In genomic region chr16:3281222-3281621, GRCh38 we compare ENCODE assay signal across 18 cellular contexts. TPM values are rescaled to one million over a fixed set of nuclear protein-coding genes. Genes with fewer than 3 reads are reported as not detected.
DNase-seq lines count a peak whose midpoint lies in the region; ATAC-seq and TF ChIP-seq lines count a peak whose summit lies in the region.
"Had no signal": no experiment of that assay in that cellular context is flagged by ENCODE, and none has a peak within 500 bp of the region (broad histone marks: within the 10 kb centered on the region; RNA-seq: fewer than 3 reads in every experiment).

No MANE protein-coding gene starts in this region.

- peaks cover 26% of the 10 kb centered on the region for H3K36me3 ChIP-seq in DND-41 (ENCODE audit: insufficient read depth, low read length)
- H3K36me3 ChIP-seq in spleen = peaks cover 0 to 18% (median 11%) of the 10 kb centered on the region in 6 donors

- H3K27me3 Mint-ChIP-seq in activated CD4-positive, alpha-beta T cell treated with anti-CD3 and anti-CD28 coated beads for 36 hours = peaks cover 1% of the 10 kb centered on the region
- H3K27me3 Mint-ChIP-seq in activated T-helper 1 cell treated with anti-CD3 and anti-CD28 coated beads, Interleukin-12 subunit alpha, Interleukin-12 subunit beta, Interleukin-2, Interleukin-4 antibody, amounts not matched to agents 30 ng/mL and 10 ng/mL and 1 ng/mL, durations not matched to agents 14 hours and 24 hours and 36 hours (ENCODE audit: insufficient read depth) = peaks cover 6% of the 10 kb centered on the region
- H3K27me3 Mint-ChIP-seq in nephron (ENCODE audit: low read depth) = peaks cover 9% of the 10 kb centered on the region

- no peak for DNase-seq in activated CD4-positive, alpha-beta T cell treated with anti-CD3 and anti-CD28 coated beads for 36 hours
- no peak for DNase-seq in activated CD4-positive, alpha-beta T cell treated with anti-CD3 and anti-CD28 coated beads for 48 hours
- DNase-seq in DND-41 = no peak
- DNase-seq in activated T-helper 1 cell treated with anti-CD3 and anti-CD28 coated beads, Interleukin-12 subunit alpha, Interleukin-12 subunit beta, Interleukin-2, Interleukin-4 antibody, amounts not matched to agents 30 ng/mL and 10 ng/mL and 1 ng/mL, durations not matched to agents 14 hours and 24 hours and 36 hours (ENCODE audit: low spot score) = no peak
- no peak for DNase-seq in HEK293T (ENCODE audit: extremely low spot score)
- no peak for DNase-seq in spleen
- DNase-seq: activated CD4-positive, CD25-positive, alpha-beta regulatory T cell treated with anti-CD3 and anti-CD28 coated beads, Interleukin-2, amount 50 U/mL, for 72 hours; activated CD8-positive, alpha-beta memory T cell treated with anti-CD3 and anti-CD28 coated beads, Interleukin-2, amount 50 U/mL, for 48 hours; activated naive CD4-positive, alpha-beta T cell treated with anti-CD3 and anti-CD28 coated beads, Interleukin-2, amount 50 U/mL, for 16 hours; dorsolateral prefrontal cortex; gastrocnemius medialis; NCI-H1092 treated with DMSO at 0.1 percent for 48 hours; NCI-H510A treated with DMSO at 0.1 percent for 48 hours; retina; SHP77 treated with DMSO at 0.1 percent for 48 hours had no signal

- TF ChIP-seq CTCF in DND-41 (IDR thresholded peaks at IDR 0.05; ENCODE audit: borderline replicate concordance, extremely low read depth, low read length, poor library complexity, severe bottlenecking) = no peak
- TF ChIP-seq CTCF in nephron (IDR thresholded peaks at IDR 0.05; ENCODE audit: unreplicated experiment in 3 of 3) = no peak
- TF ChIP-seq CTCF in spleen (IDR thresholded peaks at IDR 0.05 in 8 of 11, conservative IDR thresholded peaks at IDR 0.05 in 3 of 11) = no peak

- H3K9me3 Mint-ChIP-seq in activated CD4-positive, alpha-beta T cell treated with anti-CD3 and anti-CD28 coated beads for 36 hours (ENCODE audit: low read depth) = peaks cover 6% of the 10 kb centered on the region
- peaks cover 24% of the 10 kb centered on the region for H3K9me3 Mint-ChIP-seq in activated T-helper 1 cell treated with anti-CD3 and anti-CD28 coated beads, Interleukin-12 subunit alpha, Interleukin-12 subunit beta, Interleukin-2, Interleukin-4 antibody, amounts not matched to agents 30 ng/mL and 10 ng/mL and 1 ng/mL, durations not matched to agents 14 hours and 24 hours and 36 hours
- H3K9me3 Mint-ChIP-seq in nephron = peaks cover 13% of the 10 kb centered on the region

- intact Hi-C loops in activated CD4-positive, alpha-beta T cell treated with anti-CD3 and anti-CD28 coated beads for 36 hours (cut with DNase I, micrococcal nuclease) = no loop called here
- intact Hi-C loops in activated T-helper 1 cell treated with anti-CD3 and anti-CD28 coated beads, Interleukin-12 subunit alpha, Interleukin-12 subunit beta, Interleukin-2, Interleukin-4 antibody, amounts not matched to agents 30 ng/mL and 10 ng/mL and 1 ng/mL, durations not matched to agents 14 hours and 24 hours and 36 hours (cut with micrococcal nuclease) = loop anchor here (5.0 kb wide), 1 partner anchor 94 kb away; the partner anchor contains the start of gene OR1F1
- intact Hi-C loops in spleen (cut with DNase I; ENCODE audit: low total_unique reads) = loop anchor here (10.0 kb wide), 1 partner anchor 224 kb away; the partner anchor contains the start of gene CLUAP1

- H3K4me3 ChIP-seq in DND-41 (ENCODE audit: low read depth in 1 of 2, low read length in 2 of 2) (0 out of 4 replicates have a peak overlapping the region, but pooled peaks of 1 of the 2 experiments have one; percentile 90), spleen (no peak overlapping the region)

- H3K4me1 Mint-ChIP-seq in activated CD4-positive, alpha-beta T cell treated with anti-CD3 and anti-CD28 coated beads for 36 hours = peaks cover 24% of the 10 kb centered on the region
- H3K4me1 Mint-ChIP-seq in activated T-helper 1 cell treated with anti-CD3 and anti-CD28 coated beads, Interleukin-12 subunit alpha, Interleukin-12 subunit beta, Interleukin-2, Interleukin-4 antibody, amounts not matched to agents 30 ng/mL and 10 ng/mL and 1 ng/mL, durations not matched to agents 14 hours and 24 hours and 36 hours (ENCODE audit: low read depth) = peaks cover 23% of the 10 kb centered on the region
- H3K4me1 Mint-ChIP-seq in nephron = peaks cover 15% of the 10 kb centered on the region

- peak overlapping the region; percentile 94 for H3K4me2 ChIP-seq in DND-41 (ENCODE audit: insufficient read depth, low read length)

- H3K27ac ChIP-seq in DND-41 (ENCODE audit: low read length) = no peak overlapping the region
- H3K27ac ChIP-seq in spleen = no peak overlapping the region

- H3K4me3 Mint-ChIP-seq in activated CD4-positive, alpha-beta T cell treated with anti-CD3 and anti-CD28 coated beads for 36 hours = peak overlapping the region; percentile 90
- H3K4me3 Mint-ChIP-seq in activated T-helper 1 cell treated with anti-CD3 and anti-CD28 coated beads, Interleukin-12 subunit alpha, Interleukin-12 subunit beta, Interleukin-2, Interleukin-4 antibody, amounts not matched to agents 30 ng/mL and 10 ng/mL and 1 ng/mL, durations not matched to agents 14 hours and 24 hours and 36 hours = peak overlapping the region; percentile 30
- H3K4me3 Mint-ChIP-seq in nephron = peak overlapping the region; percentile 79 to 99 (median 95)

- peaks cover 25% of the 10 kb centered on the region for H4K20me1 ChIP-seq in DND-41 (ENCODE audit: insufficient read depth, low read length)

- no peaks in the 10 kb centered on the region for H3K9me3 ChIP-seq in DND-41 (ENCODE audit: insufficient read depth, low read length, severe bottlenecking)
- H3K9me3 ChIP-seq in spleen = peaks cover 0 to 17% (median 7%) of the 10 kb centered on the region in 8 donors
- H3K9me3 ChIP-seq: gastrocnemius medialis had no signal

- no peak for TF ChIP-seq POLR2A in spleen (IDR thresholded peaks at IDR 0.05)

- H3K79me2 ChIP-seq in DND-41 (ENCODE audit: insufficient read depth, low read length) = peaks cover 33% of the 10 kb centered on the region

- H3K27me3 ChIP-seq in DND-41 (ENCODE audit: insufficient read depth, low read length, poor library complexity) (no peaks in the 10 kb centered on the region), spleen (replicated peaks in 1 of 7) (no peaks in the 10 kb centered on the region)
- H3K27me3 ChIP-seq: dorsolateral prefrontal cortex, gastrocnemius medialis, tibial nerve had no signal

- CTCF ChIA-PET in activated CD4-positive, alpha-beta T cell treated with anti-CD3 and anti-CD28 coated beads for 36 hours (lab: Charles Lee) = interaction anchor here (0.8 kb wide), 1 partner anchor 23 kb away, joined by 3 read pairs; no protein-coding TSS in a partner anchor
- CTCF ChIA-PET in HEK293T (lab: Yijun Ruan, JAX) = no interaction called here

- 79 to 92% (median 88%) methylated on average over 4 of the region's 4 CpGs for WGBS in spleen, 5 donors

- peaks cover 37% of the 10 kb centered on the region for H3K4me1 ChIP-seq in DND-41 (ENCODE audit: insufficient read depth, low read length)
- H3K4me1 ChIP-seq in spleen = peaks cover 17 to 43% (median 37%) of the 10 kb centered on the region in 6 donors

- ATAC-seq in activated CD4-positive, alpha-beta T cell treated with anti-CD3 and anti-CD28 coated beads for 36 hours = no peak
- no peak for ATAC-seq in DND-41 (ENCODE audit: insufficient read depth, low read depth)
- no peak for ATAC-seq in GM19397 (IDR thresholded peaks at IDR 0.05; ENCODE audit: unreplicated experiment)
- ATAC-seq: gastrocnemius medialis had no signal

- H3K27ac Mint-ChIP-seq in activated CD4-positive, alpha-beta T cell treated with anti-CD3 and anti-CD28 coated beads for 36 hours = no peak overlapping the region
- H3K27ac Mint-ChIP-seq in activated T-helper 1 cell treated with anti-CD3 and anti-CD28 coated beads, Interleukin-12 subunit alpha, Interleukin-12 subunit beta, Interleukin-2, Interleukin-4 antibody, amounts not matched to agents 30 ng/mL and 10 ng/mL and 1 ng/mL, durations not matched to agents 14 hours and 24 hours and 36 hours = no peak overlapping the region
- H3K27ac Mint-ChIP-seq in nephron = peak overlapping the region in 2 of 3 experiments; percentile 52 to 99

- no peak overlapping the region for H3K9ac ChIP-seq in DND-41 (ENCODE audit: low read depth, low read length)

- POLR2A ChIA-PET in activated CD4-positive, alpha-beta T cell treated with anti-CD3 and anti-CD28 coated beads for 36 hours (lab: Charles Lee) = no interaction called here
- POLR2A ChIA-PET in HEK293T (lab: Yijun Ruan, JAX) = no interaction called here

- peaks cover 25% of the 10 kb centered on the region for H3K36me3 Mint-ChIP-seq in activated CD4-positive, alpha-beta T cell treated with anti-CD3 and anti-CD28 coated beads for 36 hours (ENCODE audit: low read depth)
- peaks cover 27% of the 10 kb centered on the region for H3K36me3 Mint-ChIP-seq in activated T-helper 1 cell treated with anti-CD3 and anti-CD28 coated beads, Interleukin-12 subunit alpha, Interleukin-12 subunit beta, Interleukin-2, Interleukin-4 antibody, amounts not matched to agents 30 ng/mL and 10 ng/mL and 1 ng/mL, durations not matched to agents 14 hours and 24 hours and 36 hours (ENCODE audit: low read depth)
- peaks cover 29% of the 10 kb centered on the region for H3K36me3 Mint-ChIP-seq in nephron (ENCODE audit: low read depth)

- H2AFZ ChIP-seq in DND-41 (ENCODE audit: low read depth, low read length) = no peak overlapping the region

RNA-seq across cellular contexts. Expression of gene ZNF263, which starts 2.1 kb away (rescaled TPM):
- 10 to 100 TPM; 19.2 to 19.6 TPM for total RNA-seq in activated CD4-positive, alpha-beta T cell treated with anti-CD3 and anti-CD28 coated beads for 36 hours
- 25.5 and 27.8 TPM in 2 replicates for total RNA-seq in activated T-helper 1 cell treated with anti-CD3 and anti-CD28 coated beads, Interleukin-12 subunit alpha, Interleukin-12 subunit beta, Interleukin-2, Interleukin-4 antibody, amounts not matched to agents 30 ng/mL and 10 ng/mL and 1 ng/mL, durations not matched to agents 14 hours and 24 hours and 36 hours
- total RNA-seq in spleen = 10 to 100 TPM; 27.8 to 51.9 (median 39.1) TPM
- polyA plus RNA-seq in spleen = 10 to 100 TPM; 16.0 to 21.6 (median 19.8) TPM

RNA-seq across cellular contexts. Expression of gene TIGD7, which starts 24.0 kb away (rescaled TPM):
- 1 to 10 TPM; 2.9 TPM for total RNA-seq in activated CD4-positive, alpha-beta T cell treated with anti-CD3 and anti-CD28 coated beads for 36 hours
- 2.0 and 3.1 TPM in 2 replicates for total RNA-seq in activated T-helper 1 cell treated with anti-CD3 and anti-CD28 coated beads, Interleukin-12 subunit alpha, Interleukin-12 subunit beta, Interleukin-2, Interleukin-4 antibody, amounts not matched to agents 30 ng/mL and 10 ng/mL and 1 ng/mL, durations not matched to agents 14 hours and 24 hours and 36 hours
- 10 to 100 TPM in 2 of 7 donors, 1 to 10 TPM in 5; 5.8 to 12.0 (median 9.2) TPM for total RNA-seq in spleen
- 1 to 10 TPM; 3.6 to 3.8 (median 3.7) TPM for polyA plus RNA-seq in spleen

RNA-seq across cellular contexts. Expression of gene ZNF75A, which starts 24.1 kb away (rescaled TPM):
- total RNA-seq in activated CD4-positive, alpha-beta T cell treated with anti-CD3 and anti-CD28 coated beads for 36 hours = 10 to 100 TPM; 23.2 to 27.4 TPM
- total RNA-seq in activated T-helper 1 cell treated with anti-CD3 and anti-CD28 coated beads, Interleukin-12 subunit alpha, Interleukin-12 subunit beta, Interleukin-2, Interleukin-4 antibody, amounts not matched to agents 30 ng/mL and 10 ng/mL and 1 ng/mL, durations not matched to agents 14 hours and 24 hours and 36 hours = 26.5 and 27.6 TPM in 2 replicates
- total RNA-seq in spleen = 10 to 100 TPM; 29.7 to 48.2 (median 42.5) TPM
- polyA plus RNA-seq in spleen = 10 to 100 TPM; 17.1 to 30.1 (median 24.2) TPM

RNA-seq across cellular contexts. Expression of gene MEFV, which starts 24.8 kb away (rescaled TPM):
- under 1 TPM; 0.09 to 0.14 TPM for total RNA-seq in activated CD4-positive, alpha-beta T cell treated with anti-CD3 and anti-CD28 coated beads for 36 hours
- not detected in 2 replicates for total RNA-seq in activated T-helper 1 cell treated with anti-CD3 and anti-CD28 coated beads, Interleukin-12 subunit alpha, Interleukin-12 subunit beta, Interleukin-2, Interleukin-4 antibody, amounts not matched to agents 30 ng/mL and 10 ng/mL and 1 ng/mL, durations not matched to agents 14 hours and 24 hours and 36 hours
- 10 to 100 TPM; 14.9 to 61.1 (median 28.0) TPM for total RNA-seq in spleen
- 1 to 10 TPM in 2 of 3 donors, under 1 TPM in 1; 0.39 to 3.7 (median 1.2) TPM for polyA plus RNA-seq in spleen

RNA-seq across cellular contexts. Expression of gene ZNF200, which starts 46.3 kb away (rescaled TPM):
- 1 to 10 TPM; 8.3 to 9.0 TPM for total RNA-seq in activated CD4-positive, alpha-beta T cell treated with anti-CD3 and anti-CD28 coated beads for 36 hours
- 13.6 and 15.8 TPM in 2 replicates for total RNA-seq in activated T-helper 1 cell treated with anti-CD3 and anti-CD28 coated beads, Interleukin-12 subunit alpha, Interleukin-12 subunit beta, Interleukin-2, Interleukin-4 antibody, amounts not matched to agents 30 ng/mL and 10 ng/mL and 1 ng/mL, durations not matched to agents 14 hours and 24 hours and 36 hours
- 10 to 100 TPM; 14.2 to 24.4 (median 15.4) TPM for total RNA-seq in spleen
- 1 to 10 TPM; 4.2 to 6.3 (median 4.8) TPM for polyA plus RNA-seq in spleen

Comparison
In these comparisons a context has a peak if more than half of its experiments do, and no peak if none do; other contexts are left out.
1. H3K27ac Mint-ChIP-seq: peak in nephron (2 of 3); none in activated CD4-positive, alpha-beta T cell treated with anti-CD3 and anti-CD28 coated beads for 36 hours (single experiment) and activated T-helper 1 cell treated with anti-CD3 and anti-CD28 coated beads, Interleukin-12 subunit alpha, Interleukin-12 subunit beta, Interleukin-2, Interleukin-4 antibody, amounts not matched to agents 30 ng/mL and 10 ng/mL and 1 ng/mL, durations not matched to agents 14 hours and 24 hours and 36 hours (single experiment).
2. H3K4me3 Mint-ChIP-seq: peak in every context shown above with its lines; median percentile 95 in nephron; 90 in activated CD4-positive, alpha-beta T cell treated with anti-CD3 and anti-CD28 coated beads for 36 hours; 30 in activated T-helper 1 cell treated with anti-CD3 and anti-CD28 coated beads, Interleukin-12 subunit alpha, Interleukin-12 subunit beta, Interleukin-2, Interleukin-4 antibody, amounts not matched to agents 30 ng/mL and 10 ng/mL and 1 ng/mL, durations not matched to agents 14 hours and 24 hours and 36 hours.
3. intact Hi-C loops: an anchor here in activated T-helper 1 cell treated with anti-CD3 and anti-CD28 coated beads, Interleukin-12 subunit alpha, Interleukin-12 subunit beta, Interleukin-2, Interleukin-4 antibody, amounts not matched to agents 30 ng/mL and 10 ng/mL and 1 ng/mL, durations not matched to agents 14 hours and 24 hours and 36 hours (5.0 kb wide) and spleen (10.0 kb wide); none called in activated CD4-positive, alpha-beta T cell treated with anti-CD3 and anti-CD28 coated beads for 36 hours.